In the genomic region with DNA sequence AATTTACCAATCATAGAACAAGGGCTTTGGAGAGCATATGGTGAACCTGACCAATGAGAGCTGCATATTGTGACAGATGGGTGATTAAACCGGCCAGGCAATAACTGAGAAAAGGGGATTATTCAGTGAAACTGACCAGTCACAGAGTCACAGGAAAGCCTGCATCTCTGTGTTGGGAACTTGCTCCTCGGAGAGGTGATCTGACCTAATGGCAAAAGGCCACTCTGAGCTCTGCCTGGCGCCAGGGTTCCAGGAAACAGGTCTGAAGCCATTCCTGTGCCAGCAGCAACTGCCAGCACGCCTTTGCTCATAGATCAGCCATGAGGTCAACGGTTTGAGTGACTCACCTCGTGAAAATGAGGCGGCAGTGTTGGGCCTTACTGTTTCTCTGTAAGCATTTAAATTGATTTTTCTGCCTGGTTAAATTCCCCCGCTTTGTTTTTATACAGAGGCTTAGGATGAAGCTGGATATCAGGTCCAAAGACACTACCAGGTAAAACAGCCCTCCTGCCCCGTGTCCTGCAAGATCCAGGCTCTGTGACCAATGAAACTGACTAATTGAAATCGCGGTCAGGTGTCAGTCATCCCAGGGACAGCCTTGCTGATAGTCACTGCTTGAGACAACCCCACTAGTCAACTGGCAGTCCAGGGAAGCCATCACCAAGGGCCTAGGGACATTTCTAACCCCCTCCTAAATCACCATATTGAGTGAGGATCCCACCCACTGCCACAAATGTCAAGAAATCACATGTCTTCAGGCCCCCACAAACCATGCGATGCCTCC, we compare ENCODE assay signal across 13 cellular contexts. TPM values are rescaled to one million over a fixed set of nuclear protein-coding genes. Genes with fewer than 3 reads are reported as not detected.
DNase-seq lines count a peak whose midpoint lies in the region; ATAC-seq and TF ChIP-seq lines count a peak whose summit lies in the region.
"Had no signal": no experiment of that assay in that cellular context is flagged by ENCODE, and none has a peak within 500 bp of the region (broad histone marks: within the 10 kb centered on the region; RNA-seq: fewer than 3 reads in every experiment).

No MANE protein-coding gene starts in this region.

- H3K36me3 Mint-ChIP-seq in activated naive CD8-positive, alpha-beta T cell treated with anti-CD3 and anti-CD28 coated beads, Interleukin-2, amount 50 U/mL, for 24 hours (ENCODE audit: low read depth): no peaks in the 10 kb centered on the region
- H3K36me3 Mint-ChIP-seq: T-cell had no signal

- in situ Hi-C loops in astrocyte of the cerebellum (cut with HindIII; ENCODE audit: low sequenced_read_pairs): no loop called here

- no peaks in the 10 kb centered on the region for H3K4me1 Mint-ChIP-seq in activated naive CD8-positive, alpha-beta T cell treated with anti-CD3 and anti-CD28 coated beads, Interleukin-2, amount 50 U/mL, for 24 hours
- H3K4me1 Mint-ChIP-seq: T-cell had no signal

- DNase-seq in AG08395 (ENCODE audit: low spot score) (peak; percentile 42), LHCN-M2 (ENCODE audit: low read depth) (peak; percentile 99), astrocyte of the cerebellum (ENCODE audit: low read depth) (peak; percentile 94), kidney glomerular epithelial cell (lab: John Stamatoyannopoulos, UW) (peak; percentile 8), activated T-cell treated with anti-CD3 and anti-CD28 coated beads for 4 hours (no peak), GF-D8 (lab: John Stamatoyannopoulos, UW) (no peak)
- DNase-seq in activated naive CD8-positive, alpha-beta T cell treated with anti-CD3 and anti-CD28 coated beads, Interleukin-2, amount 50 U/mL, for 24 hours: no peak
- DNase-seq: cerebellar nuclear complex, NCI-H2081 treated with DMSO at 0.1 percent for 48 hours, T-cell had no signal

- ATAC-seq in HG03039 (IDR thresholded peaks at IDR 0.05; ENCODE audit: unreplicated experiment): no peak
- no peak for ATAC-seq in activated naive CD8-positive, alpha-beta T cell treated with anti-CD3 and anti-CD28 coated beads, Interleukin-2, amount 50 U/mL, for 24 hours
- ATAC-seq: T-cell had no signal

- H3K4me3 ChIP-seq in astrocyte of the cerebellum (ENCODE audit: low read depth, low read length): no peak overlapping the region
- H3K4me3 ChIP-seq: BLaER1 treated with 17β-estradiol and CSF1 and Interleukin-3, amounts not matched to agents 10 nM and 100 nM had no signal

- no peaks in the 10 kb centered on the region for H3K9me3 Mint-ChIP-seq in activated naive CD8-positive, alpha-beta T cell treated with anti-CD3 and anti-CD28 coated beads, Interleukin-2, amount 50 U/mL, for 24 hours
- H3K9me3 Mint-ChIP-seq: T-cell had no signal

- no peak for TF ChIP-seq CTCF in astrocyte of the cerebellum (IDR thresholded peaks at IDR 0.05; ENCODE audit: low read depth, low read length, missing control alignments)

- no peak overlapping the region for H3K4me3 Mint-ChIP-seq in activated naive CD8-positive, alpha-beta T cell treated with anti-CD3 and anti-CD28 coated beads, Interleukin-2, amount 50 U/mL, for 24 hours
- H3K4me3 Mint-ChIP-seq: T-cell had no signal

- peaks cover 9% of the 10 kb centered on the region for H3K27me3 Mint-ChIP-seq in activated naive CD8-positive, alpha-beta T cell treated with anti-CD3 and anti-CD28 coated beads, Interleukin-2, amount 50 U/mL, for 24 hours

- H3K27ac Mint-ChIP-seq in activated naive CD8-positive, alpha-beta T cell treated with anti-CD3 and anti-CD28 coated beads, Interleukin-2, amount 50 U/mL, for 24 hours: no peak overlapping the region
- H3K27ac Mint-ChIP-seq: T-cell had no signal

RNA-seq across cellular contexts. Expression of gene MYOD1, which starts 35.8 kb away (rescaled TPM):
- 421 and 521 TPM in 2 replicates for total RNA-seq in LHCN-M2 (2014; rRNA removed)
- 96.3 TPM for polyA plus RNA-seq in LHCN-M2 (2012)
- total RNA-seq: omental fat pad, T-cell had no signal

RNA-seq across cellular contexts. Expression of gene KCNC1, which starts 51.0 kb away (rescaled TPM):
- total RNA-seq in LHCN-M2 (2014; rRNA removed): 0.13 and 0.17 TPM in 2 replicates
- 0.16 TPM for polyA plus RNA-seq in LHCN-M2 (2012)
- total RNA-seq: omental fat pad, T-cell had no signal

Comparison
In these comparisons a context has a peak if more than half of its experiments do, and no peak if none do; other contexts are left out.
1. DNase-seq: peak in AG08395 (single experiment), LHCN-M2 (single experiment), astrocyte of the cerebellum (single experiment) and kidney glomerular epithelial cell (single experiment); none in activated T-cell treated with anti-CD3 and anti-CD28 coated beads for 4 hours (single experiment), GF-D8 (single experiment) and activated naive CD8-positive, alpha-beta T cell treated with anti-CD3 and anti-CD28 coated beads, Interleukin-2, amount 50 U/mL, for 24 hours (single experiment).